In genomic region chr10:73908853-73909611, GRCh38 we compare ENCODE assay signal across 8 cellular contexts. TPM values are rescaled to one million over a fixed set of nuclear protein-coding genes. Genes with fewer than 3 reads are reported as not detected.
DNase-seq lines count a peak whose midpoint lies in the region; ATAC-seq and TF ChIP-seq lines count a peak whose summit lies in the region.

No MANE protein-coding gene starts in this region.

- TF ChIP-seq POLR2A in right lobe of liver (IDR thresholded peaks at IDR 0.05), result no peak
- no peak for TF ChIP-seq POLR2A in stomach (IDR thresholded peaks at IDR 0.05)

- TF ChIP-seq CTCF in GM12875 (IDR thresholded peaks at IDR 0.05; ENCODE audit: borderline replicate concordance, insufficient read depth, low read depth, low read length) (no peak), ascending aorta (IDR thresholded peaks at IDR 0.05) (no peak), right lobe of liver (IDR thresholded peaks at IDR 0.05) (no peak), stomach (IDR thresholded peaks at IDR 0.05) (no peak), WERI-Rb-1 (IDR thresholded peaks at IDR 0.05; ENCODE audit: low read depth, low read length) (no peak)

- intact Hi-C loops in ascending aorta (cut with DNase I) (loop anchor here (1.0 to 5.0 kb wide), 2 partner anchors 22 to 88 kb away; partner anchors contain the start of gene VCL), right lobe of liver (cut with DNase I) (no loop called here), stomach (cut with DNase I; ENCODE audit: low total_unique reads) (no loop called here)

- peak; percentile 96 to 98 for DNase-seq in SJSA1 (ENCODE audit: low read depth in 1 of 2, low spot score in 2 of 2)
- DNase-seq in ascending aorta (ENCODE audit: low spot score in 2 of 2), result peak in 1 of 2 donors; percentile 80
- DNase-seq in right lobe of liver, result no peak
- no peak for DNase-seq in stomach
- no peak for DNase-seq in WERI-Rb-1

- TF ChIP-seq EP300 in stomach (IDR thresholded peaks at IDR 0.05), result no peak

- peak overlapping the region; percentile 12 for H3K4me3 ChIP-seq in GM12875 (ENCODE audit: low read depth, low read length)
- H3K4me3 ChIP-seq in SJSA1, result no peak overlapping the region
- no peak overlapping the region for H3K4me3 ChIP-seq in ascending aorta
- H3K4me3 ChIP-seq in right lobe of liver, result no peak overlapping the region
- no peak overlapping the region for H3K4me3 ChIP-seq in stomach
- no peak overlapping the region for H3K4me3 ChIP-seq in WERI-Rb-1 (ENCODE audit: low read depth, low read length)

- H3K27me3 ChIP-seq in SJSA1 (replicated peaks), result no peaks in the 10 kb centered on the region
- H3K27me3 ChIP-seq in ascending aorta, result no peaks in the 10 kb centered on the region
- H3K27me3 ChIP-seq in right lobe of liver, result peaks cover 0 to 10% of the 10 kb centered on the region in 2 donors
- peaks cover 0 to 31% (median 20%) of the 10 kb centered on the region in 3 donors for H3K27me3 ChIP-seq in stomach
- H3K27me3 ChIP-seq in WERI-Rb-1 (ENCODE audit: insufficient read depth, low read depth, severe bottlenecking), result peaks cover 9% of the 10 kb centered on the region

- H3K27ac ChIP-seq in SJSA1 (peak overlapping the region; percentile 87), ascending aorta (peak overlapping the region; percentile 5 to 22), right lobe of liver (no peak overlapping the region), stomach (peak overlapping the region; percentile 57 to 84 (median 82)), WERI-Rb-1 (no peak overlapping the region)

- ATAC-seq in HG03095 (IDR thresholded peaks at IDR 0.05; ENCODE audit: unreplicated experiment) (peak; percentile 43), right lobe of liver (peak in 3 of 4 donors; percentile 24 to 48 (median 27)), HG02623 (IDR thresholded peaks at IDR 0.05; ENCODE audit: unreplicated experiment) (no peak)

- H3K36me3 ChIP-seq in SJSA1 (no peaks in the 10 kb centered on the region), ascending aorta (no peaks in the 10 kb centered on the region), right lobe of liver (no peaks in the 10 kb centered on the region), stomach (peaks cover 0 to 5% (median 0%) of the 10 kb centered on the region in 4 donors), WERI-Rb-1 (no peaks in the 10 kb centered on the region)

- peaks cover 63% of the 10 kb centered on the region for H3K4me1 ChIP-seq in SJSA1 (replicated peaks)
- H3K4me1 ChIP-seq in ascending aorta, result peaks cover 0 to 35% of the 10 kb centered on the region in 2 donors
- H3K4me1 ChIP-seq in right lobe of liver, result peaks cover 0 to 13% (median 0%) of the 10 kb centered on the region in 4 donors
- H3K4me1 ChIP-seq in stomach, result peaks cover 23 to 66% (median 45%) of the 10 kb centered on the region in 4 donors

- 40% methylated on average over 6 of the region's 11 CpGs for WGBS in right lobe of liver (ENCODE audit: insufficient coverage, low coverage, low lambda C conversion rate, missing lambda C conversion rate)
- 24 to 45% (median 29%) methylated on average over 10 to 11 of the region's 11 CpGs for WGBS in stomach, 5 donors

- H3K9me3 ChIP-seq in SJSA1 (replicated peaks) (no peaks in the 10 kb centered on the region), ascending aorta (no peaks in the 10 kb centered on the region), right lobe of liver (no peaks in the 10 kb centered on the region), stomach (no peaks in the 10 kb centered on the region), WERI-Rb-1 (ENCODE audit: severe bottlenecking) (no peaks in the 10 kb centered on the region)

RNA-seq across cellular contexts. Expression of gene PLAU, which starts 1.9 kb away (rescaled TPM):
- 4.7 and 6.0 TPM in 2 replicates for total RNA-seq in SJSA1 (2014; rRNA removed; shearing (Covaris generic))
- 1.5 TPM for total RNA-seq in ascending aorta
- 1 to 10 TPM in 2 of 6 experiments, under 1 TPM in 4; 0.24 to 4.3 (median 0.87) TPM for total RNA-seq in right lobe of liver
- 10 to 100 TPM in 2 of 5 donors, 1 to 10 TPM in 2, not detected in 1; 5.5 to 16.1 (median 9.3) TPM for total RNA-seq in stomach
- 10 to 100 TPM in 1 of 3 donors, 1 to 10 TPM in 2; 9.6 to 39.5 (median 9.9) TPM for polyA plus RNA-seq in stomach

RNA-seq across cellular contexts. Expression of gene CAMK2G, which starts 34.7 kb away (rescaled TPM):
- 12.5 and 17.6 TPM in 2 replicates for total RNA-seq in SJSA1 (2014; rRNA removed; shearing (Covaris generic))
- 60.3 TPM for total RNA-seq in ascending aorta
- total RNA-seq in right lobe of liver, result 10 to 100 TPM in 2 of 6 experiments, 1 to 10 TPM in 4; 8.3 to 10.7 (median 9.4) TPM
- 10 to 100 TPM; 28.8 to 93.3 (median 31.9) TPM for total RNA-seq in stomach
- 10 to 100 TPM in 2 of 3 donors, 1 to 10 TPM in 1; 7.5 to 22.8 (median 11.0) TPM for polyA plus RNA-seq in stomach

Comparison
In these comparisons a context has a peak if more than half of its experiments do, and no peak if none do; other contexts are left out.
1. DNase-seq: peak in SJSA1 (2 of 2); none in right lobe of liver (0 of 3), stomach (single experiment) and WERI-Rb-1 (single experiment).
2. H3K27ac ChIP-seq: peak in SJSA1 (single experiment), ascending aorta (2 of 2) and stomach (5 of 5); none in right lobe of liver (0 of 3) and WERI-Rb-1 (single experiment).